ENCODE assay signal across 1 cellular context in genomic region chr6:121686611-121687023, GRCh38.
TF ChIP-seq lines count a peak whose summit lies in the region.

No MANE protein-coding gene starts in this region.

TF ChIP-seq in K562, 482 proteins besides CTCF, POLR2A, EP300 and RAD21 (continued from another document):
- no peak for TF ChIP-seq BCLAF1 (IDR thresholded peaks at IDR 0.05; ENCODE audit: borderline replicate concordance in 1 of 2, control insufficient read depth in 1 of 2, low read depth in 2 of 2, low read length in 1 of 2)
- TF ChIP-seq ASH1L (IDR thresholded peaks at IDR 0.05; ENCODE audit: borderline replicate concordance, low read depth, partially characterized antibody) = no peak
- TF ChIP-seq ZNF184 (CRISPR knock-in tag; IDR thresholded peaks at IDR 0.05) = no peak
- TF ChIP-seq NRF1 (conservative IDR thresholded peaks at IDR 0.05 in 1 of 2, IDR thresholded peaks at IDR 0.05 in 1 of 2) = peak; percentile 79 to 83
- TF ChIP-seq ZNF143 (CRISPR knock-in tag; IDR thresholded peaks at IDR 0.05) = no peak
- TF ChIP-seq ZNF76 (CRISPR knock-in tag; IDR thresholded peaks at IDR 0.05; ENCODE audit: borderline replicate concordance) = no peak
- TF ChIP-seq MAZ (CRISPR knock-in tag; conservative IDR thresholded peaks at IDR 0.05 in 1 of 2, IDR thresholded peaks at IDR 0.05 in 1 of 2) = no peak
- TF ChIP-seq SETDB1 (IDR thresholded peaks at IDR 0.05; ENCODE audit: low read length) = no peak
- TF ChIP-seq DEAF1 (CRISPR knock-in tag; IDR thresholded peaks at IDR 0.05) = no peak
- TF ChIP-seq PHF8 (IDR thresholded peaks at IDR 0.05; ENCODE audit: borderline replicate concordance, low read length) = no peak
- TF ChIP-seq IRF2 (CRISPR knock-in tag; IDR thresholded peaks at IDR 0.05) = no peak
- no peak for TF ChIP-seq ZNF696 (CRISPR knock-in tag; conservative IDR thresholded peaks at IDR 0.05)
- no peak for TF ChIP-seq ZNF511 (CRISPR knock-in tag; IDR thresholded peaks at IDR 0.05)
- no peak for TF ChIP-seq CUX1 (CRISPR knock-in tag; IDR thresholded peaks at IDR 0.05)
- no peak for TF ChIP-seq POLR3G (IDR thresholded peaks at IDR 0.05; ENCODE audit: extremely low read depth, insufficient read length, insufficient replicate concordance)
- TF ChIP-seq ZBTB9 (CRISPR knock-in tag; IDR thresholded peaks at IDR 0.05) = no peak
- TF ChIP-seq KDM2B (CRISPR knock-in tag; IDR thresholded peaks at IDR 0.05) = no peak
- TF ChIP-seq TGIF2 (CRISPR knock-in tag; IDR thresholded peaks at IDR 0.05) = no peak
- TF ChIP-seq ZNF445 (CRISPR knock-in tag; IDR thresholded peaks at IDR 0.05; ENCODE audit: low read depth) = no peak
- 0 out of 2 replicates have a peak, but pooled peaks have one; percentile 18 for TF ChIP-seq GABPA (tag; conservative IDR thresholded peaks at IDR 0.05; ENCODE audit: low read depth)
- no peak for TF ChIP-seq NEUROD1 (IDR thresholded peaks at IDR 0.05; ENCODE audit: borderline replicate concordance, low read depth, low read length, partially characterized antibody)
- TF ChIP-seq EHMT2 (IDR thresholded peaks at IDR 0.05) = no peak
